8 cellular contexts compared by ENCODE assay signal in the genomic region with DNA sequence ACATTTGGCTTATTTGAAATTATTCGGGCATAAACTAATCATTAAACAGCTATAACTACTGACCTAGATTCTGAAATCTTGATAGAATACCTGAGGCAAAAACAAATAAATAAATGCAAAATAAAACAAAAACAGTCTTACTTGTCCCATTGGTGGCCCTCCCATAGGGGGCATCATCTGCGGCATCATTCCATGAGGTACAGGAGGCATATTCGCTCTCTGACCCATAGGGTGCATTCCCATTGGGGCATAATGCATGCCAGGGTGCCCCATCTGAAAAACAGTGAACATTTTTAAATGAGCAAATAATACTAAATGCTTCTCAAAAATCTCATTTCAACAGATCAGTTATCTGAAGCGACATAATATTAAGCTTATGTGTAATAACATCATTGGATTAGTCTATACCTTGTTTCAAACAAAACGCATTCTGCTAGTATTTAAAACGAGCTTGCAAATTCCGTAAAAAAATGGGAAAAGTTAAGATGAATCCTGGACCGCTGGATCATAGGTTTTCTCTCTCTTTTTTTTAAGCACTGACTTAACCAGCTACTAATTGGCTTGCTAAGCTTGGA. TPM values are rescaled to one million over a fixed set of nuclear protein-coding genes. Genes with fewer than 3 reads are reported as not detected.
DNase-seq lines count a peak whose midpoint lies in the region; ATAC-seq, FAIRE-seq and TF ChIP-seq lines count a peak whose summit lies in the region.

No MANE protein-coding gene starts in this region.

- H3K27me3 ChIP-seq in AG04450 (ENCODE audit: control insufficient read depth, insufficient read depth, low read length) (no peaks in the 10 kb centered on the region), lower lobe of right lung (ENCODE audit: low read depth) (no peaks in the 10 kb centered on the region)

- peaks cover 40% of the 10 kb centered on the region for H3K36me3 ChIP-seq in lower lobe of right lung

- H3K27ac ChIP-seq in AG04450 (ENCODE audit: low read depth, low read length) = no peak overlapping the region
- no peak overlapping the region for H3K27ac ChIP-seq in lower lobe of right lung

- POLR2A ChIA-PET in AG04450 (lab: Yijun Ruan, JAX) = interaction anchor here (1.1 kb wide), 1 partner anchor 8 kb away, joined by 4 read pairs; no protein-coding TSS in a partner anchor

- no peak for DNase-seq in AG04450 (ENCODE audit: low read depth, low spot score)
- DNase-seq in NCI-H526 treated with DMSO at 0.1 percent for 48 hours (lab: John Stamatoyannopoulos, UW) = peak; percentile 37
- no peak for DNase-seq in astrocyte of the spinal cord (ENCODE audit: low read depth, low spot score)
- no peak for DNase-seq in lower lobe of right lung
- DNase-seq in GOT3 (lab: John Stamatoyannopoulos, UW) = no peak

- CTCF ChIA-PET in AG04450 (lab: Charles Lee) = interaction anchor here (0.6 to 1.7 kb wide), 18 partner anchors 9 to 690 kb away, joined by 3 to 9 read pairs (median 4); no protein-coding TSS in a partner anchor

- ATAC-seq in lower lobe of right lung (no peak), HG02798 (IDR thresholded peaks at IDR 0.05; ENCODE audit: poor library complexity, unreplicated experiment) (no peak), GM21723 (IDR thresholded peaks at IDR 0.05; ENCODE audit: unreplicated experiment) (no peak)

- TF ChIP-seq CTCF in AG04450 (IDR thresholded peaks at IDR 0.05; ENCODE audit: low read depth, low read length) (peak; percentile 54), astrocyte of the spinal cord (IDR thresholded peaks at IDR 0.05; ENCODE audit: low read depth, low read length) (peak; percentile 63), lower lobe of right lung (IDR thresholded peaks at IDR 0.05) (peak; percentile 37)

- peaks cover 38% of the 10 kb centered on the region for H3K4me1 ChIP-seq in lower lobe of right lung

- in situ Hi-C loops in astrocyte of the spinal cord (cut with HindIII; ENCODE audit: low sequenced_read_pairs) = no loop called here

- intact Hi-C loops in lower lobe of right lung (cut with DNase I) = no loop called here

- H3K4me3 ChIP-seq in AG04450 (ENCODE audit: low read depth, low read length) = peak overlapping the region; percentile 76
- H3K4me3 ChIP-seq in astrocyte of the spinal cord (ENCODE audit: low read depth, low read length) = peak overlapping the region; percentile 99
- peak overlapping the region; percentile 90 for H3K4me3 ChIP-seq in lower lobe of right lung

- peak; percentile 54 for FAIRE-seq in G401.6 (lab: Jason Lieb, UNC)

- H3K9me3 ChIP-seq in AG04450 (ENCODE audit: control insufficient read depth, insufficient read depth, low read length) (no peaks in the 10 kb centered on the region; the same call in 1 of the 2 replicates), lower lobe of right lung (no peaks in the 10 kb centered on the region)

RNA-seq across cellular contexts. Expression of gene PRPF40A, which starts 1.3 kb away (rescaled TPM):
- 87.1 and 113 TPM in 2 replicates for polyA plus RNA-seq in AG04450 (2011; rRNA removed)
- polyA minus RNA-seq in AG04450 (2011; rRNA and poly(A)+ RNA removed) = 277 and 400 TPM in 2 replicates
- 84.8 TPM for total RNA-seq in lower lobe of right lung

RNA-seq across cellular contexts. Expression of gene ARL6IP6, which starts 2.5 kb away (rescaled TPM):
- polyA plus RNA-seq in AG04450 (2011; rRNA removed) = 18.8 and 28.1 TPM in 2 replicates
- polyA minus RNA-seq in AG04450 (2011; rRNA and poly(A)+ RNA removed) = 3.7 and 8.5 TPM in 2 replicates
- 19.2 TPM for total RNA-seq in lower lobe of right lung
